1 cellular context compared by ENCODE assay signal in genomic region chr16:1530349-1530882, GRCh38.
TF ChIP-seq lines count a peak whose summit lies in the region.

No MANE protein-coding gene starts in this region.

TF ChIP-seq in H1, 55 proteins besides CTCF, POLR2A, EP300 and RAD21:
- TF ChIP-seq CBX8 (IDR thresholded peaks at IDR 0.05; ENCODE audit: borderline replicate concordance, low read depth, low read length) (no peak), KDM5A (IDR thresholded peaks at IDR 0.05; ENCODE audit: low read length) (no peak), ATF3 (IDR thresholded peaks at IDR 0.05; ENCODE audit: insufficient read depth, low read depth, low read length) (no peak), NANOG (IDR thresholded peaks at IDR 0.05; ENCODE audit: insufficient read depth, low read depth, low read length, poor library complexity, severe bottlenecking) (no peak), PHF8 (conservative IDR thresholded peaks at IDR 0.05; ENCODE audit: low read depth, low read length) (no peak), E2F6 (IDR thresholded peaks at IDR 0.05) (no peak), SIX5 (IDR thresholded peaks at IDR 0.05; ENCODE audit: low read depth, low read length) (no peak), CHD7 (IDR thresholded peaks at IDR 0.05; ENCODE audit: insufficient replicate concordance, low read length) (no peak), SAP30 (IDR thresholded peaks at IDR 0.05; ENCODE audit: insufficient read depth, insufficient replicate concordance, low read length) (no peak), BACH1 (IDR thresholded peaks at IDR 0.05; ENCODE audit: low read length) (no peak), GABPA (IDR thresholded peaks at IDR 0.05; ENCODE audit: borderline replicate concordance, insufficient read depth, low read length) (no peak), JUN (IDR thresholded peaks at IDR 0.05; ENCODE audit: low read depth, low read length) (no peak), SP1 (IDR thresholded peaks at IDR 0.05; ENCODE audit: low read depth, low read length) (no peak), JUND (IDR thresholded peaks at IDR 0.05; ENCODE audit: low read length) (no peak), NRF1 (IDR thresholded peaks at IDR 0.05; ENCODE audit: low read depth, low read length) (no peak), TBP (IDR thresholded peaks at IDR 0.05; ENCODE audit: low read depth, low read length) (no peak)
